In genomic region chr5:160333726-160334125, GRCh38 we compare ENCODE assay signal across 19 cellular contexts. TPM values are rescaled to one million over a fixed set of nuclear protein-coding genes. Genes with fewer than 3 reads are reported as not detected.
A peak's percentile ranks its signal among the peaks of the same experiment; 100 is the strongest.
DNase-seq lines count a peak whose midpoint lies in the region; ATAC-seq and TF ChIP-seq lines count a peak whose summit lies in the region.
"Had no signal": no experiment of that assay in that cellular context is flagged by ENCODE, and none has a peak within 500 bp of the region (broad histone marks: within the 10 kb centered on the region; RNA-seq: fewer than 3 reads in every experiment).

No MANE protein-coding gene starts in this region.

- no peak overlapping the region for H3K23ac ChIP-seq in neuronal stem cell (ENCODE audit: low read depth, low read length, poor library complexity)

- no peak overlapping the region for H3K4ac ChIP-seq in neuronal stem cell (ENCODE audit: low read length)

- no TSS peak for BruUV-seq in PC-9 (replicated peaks; lab: Mats Ljungman, UMichigan)

- no peak overlapping the region for H2BK5ac ChIP-seq in neuronal stem cell (ENCODE audit: low read length)

- H3K9ac ChIP-seq in neuronal stem cell (ENCODE audit: low read depth, low read length, poor library complexity), result no peak overlapping the region

- H2BK12ac ChIP-seq in neuronal stem cell (ENCODE audit: low read length), result no peak overlapping the region

- H3K27me3 ChIP-seq in PC-9 (ENCODE audit: insufficient read depth, low read depth), result no peaks in the 10 kb centered on the region
- no peaks in the 10 kb centered on the region for H3K27me3 ChIP-seq in neuronal stem cell (ENCODE audit: control insufficient read depth in 3 of 3, insufficient read depth in 3 of 3, low read depth in 1 of 3, low read length in 3 of 3)
- H3K27me3 ChIP-seq: brain microvascular endothelial cell had no signal

- H3K79me1 ChIP-seq in neuronal stem cell (ENCODE audit: low read depth, low read length), result no peaks in the 10 kb centered on the region

- H2AK5ac ChIP-seq in neuronal stem cell (ENCODE audit: low read depth, low read length), result no peak overlapping the region

- ATAC-seq in GM21528 (IDR thresholded peaks at IDR 0.05; ENCODE audit: low FRiP score, unreplicated experiment), result no peak

- H3K4me1 ChIP-seq in PC-9 (replicated peaks; ENCODE audit: insufficient read depth) (peaks cover 16% of the 10 kb centered on the region), neuronal stem cell (ENCODE audit: control insufficient read depth in 2 of 2, insufficient read depth in 1 of 2, low read depth in 1 of 2, low read length in 2 of 2) (no peaks in the 10 kb centered on the region)
- H3K4me1 ChIP-seq: prostate gland had no signal

- no peak overlapping the region for H3K4me3 ChIP-seq in PC-9
- H3K4me3 ChIP-seq in epithelial cell of esophagus (ENCODE audit: low read length), result no peak overlapping the region
- H3K4me3 ChIP-seq in neuronal stem cell (ENCODE audit: low read length in 2 of 2), result no peak overlapping the region
- H3K4me3 ChIP-seq in coronary artery, result no peak overlapping the region
- H3K4me3 ChIP-seq: prostate gland, thoracic aorta had no signal

- H3K9me3 ChIP-seq in PC-9 (ENCODE audit: insufficient read depth, low read depth) (no peaks in the 10 kb centered on the region), neuronal stem cell (replicated peaks in 1 of 2; ENCODE audit: control insufficient read depth in 2 of 2, insufficient read depth in 1 of 2, low read depth in 1 of 2, low read length in 2 of 2) (no peaks in the 10 kb centered on the region)
- H3K9me3 ChIP-seq: prostate gland, thoracic aorta had no signal

- no peak overlapping the region for H4K91ac ChIP-seq in neuronal stem cell (ENCODE audit: low read depth, low read length, poor library complexity)

- H3K9me2 ChIP-seq in PC-9 (ENCODE audit: insufficient read depth), result no peaks in the 10 kb centered on the region

- H3K18ac ChIP-seq in neuronal stem cell (ENCODE audit: low read length), result peak overlapping the region; percentile 42

- no peak overlapping the region for H2BK15ac ChIP-seq in neuronal stem cell (ENCODE audit: low read length)

- POLR2A ChIA-PET in PC-9 (lab: Charles Lee; ENCODE audit: unreplicated experiment), result no interaction called here

- H3K4me2 ChIP-seq in PC-9 (peak overlapping the region; percentile 22), neuronal stem cell (ENCODE audit: insufficient read depth, low read length, poor library complexity, severe bottlenecking) (no peak overlapping the region)

- H2BK120ac ChIP-seq in neuronal stem cell (ENCODE audit: low read depth, low read length), result no peak overlapping the region

- no peaks in the 10 kb centered on the region for H3K79me2 ChIP-seq in PC-9 (ENCODE audit: low read depth)

- H3K27ac ChIP-seq in PC-9 (peak overlapping the region; percentile 18), neuronal stem cell (replicated peaks; ENCODE audit: low read length) (no peak overlapping the region), coronary artery (no peak overlapping the region)
- H3K27ac ChIP-seq: brain microvascular endothelial cell, prostate gland, thoracic aorta had no signal

- H2AFZ ChIP-seq in PC-9, result no peak overlapping the region
- no peak overlapping the region for H2AFZ ChIP-seq in neuronal stem cell (ENCODE audit: low read length)

- peaks cover 6% of the 10 kb centered on the region for H3F3A ChIP-seq in PC-9 (ENCODE audit: insufficient read depth, low read depth)

- no peak overlapping the region for H4K8ac ChIP-seq in neuronal stem cell (ENCODE audit: low read depth, low read length)

- H3K14ac ChIP-seq in neuronal stem cell (ENCODE audit: low read length), result peak overlapping the region; percentile 39

- intact Hi-C loops in PC-9 (cut with micrococcal nuclease; ENCODE audit: unreplicated experiment), result no loop called here

- H3K36me3 ChIP-seq in PC-9 (ENCODE audit: low read depth) (no peaks in the 10 kb centered on the region), neuronal stem cell (replicated peaks in 1 of 2; ENCODE audit: control insufficient read depth in 2 of 2, insufficient read depth in 2 of 2, low read length in 2 of 2) (no peaks in the 10 kb centered on the region)
- H3K36me3 ChIP-seq: brain microvascular endothelial cell, prostate gland, thoracic aorta had no signal

- WGBS in neuronal stem cell (ENCODE audit: extremely low coverage in 2 of 2, insufficient read length in 2 of 2, insufficient replicate concordance in 1 of 2), 2 donors, result no CpG with 5 or more reads among the region's 3 CpGs

- H4K20me1 ChIP-seq in PC-9 (ENCODE audit: insufficient read depth), result no peaks in the 10 kb centered on the region

- DNase-seq in GM03348 (ENCODE audit: low spot score), result peak; percentile 78
- peak in 1 of 2 experiments; percentile 75 for DNase-seq in PC-9
- DNase-seq in epithelial cell of esophagus (ENCODE audit: low read depth), result peak; percentile 85
- no peak for DNase-seq in neuronal stem cell (ENCODE audit: low spot score)
- no peak for DNase-seq in Ammon's horn (ENCODE audit: low spot score)
- DNase-seq in coronary artery (ENCODE audit: low spot score), result no peak
- no peak for DNase-seq in NCI-H2227 (lab: John Stamatoyannopoulos, UW; ENCODE audit: unreplicated experiment)
- DNase-seq: activated gamma-delta T cell treated with Interleukin-2 at 50 U/mL for 16 hours; brain microvascular endothelial cell; CD4-positive, CD25-positive, alpha-beta regulatory T cell; endodermal cell; islet precursor cell; NCI-H1092 treated with DMSO at 0.1 percent for 48 hours; OCI-M1; SW 1271 had no signal

- CTCF ChIA-PET in PC-9 (lab: Charles Lee), result interaction anchor here (0.8 kb wide), 1 partner anchor 187 kb away, joined by 12 read pairs; no protein-coding TSS in a partner anchor

- TF ChIP-seq CTCF in PC-9 (conservative IDR thresholded peaks at IDR 0.05) (no peak), epithelial cell of esophagus (IDR thresholded peaks at IDR 0.05; ENCODE audit: insufficient read depth, low read depth, low read length, missing control alignments) (no peak), coronary artery (IDR thresholded peaks at IDR 0.05) (no peak)

RNA-seq across cellular contexts. Expression of gene CCNJL, which starts 21.4 kb away (rescaled TPM):
- 33.9 and 34.7 TPM in 2 replicates for total RNA-seq in PC-9 (2021)
- 21.2 TPM for polyA plus RNA-seq in neuronal stem cell (2013, experiment 1 of 2)
- 20.8 TPM for polyA plus RNA-seq in neuronal stem cell (2013, experiment 2 of 2)
- total RNA-seq: CD4-positive, CD25-positive, alpha-beta regulatory T cell had no signal
- polyA plus RNA-seq: CD4-positive, CD25-positive, alpha-beta regulatory T cell had no signal

RNA-seq across cellular contexts. Expression of gene C1QTNF2, which starts 36.7 kb away (rescaled TPM):
- total RNA-seq in PC-9 (2021), result 0.15 and 0.20 TPM in 2 replicates
- polyA plus RNA-seq in neuronal stem cell (2013, experiment 1 of 2), result 0.36 TPM
- polyA plus RNA-seq in neuronal stem cell (2013, experiment 2 of 2), result 0.37 TPM
- total RNA-seq: activated CD8-positive, alpha-beta memory T cell treated with anti-CD3 and anti-CD28 coated beads for 36 hours; CD4-positive, CD25-positive, alpha-beta regulatory T cell; endodermal cell had no signal
- polyA plus RNA-seq: CD4-positive, CD25-positive, alpha-beta regulatory T cell had no signal

Comparison
In these comparisons a context has a peak if more than half of its experiments do, and no peak if none do; other contexts are left out.
1. DNase-seq: peak in GM03348 (single experiment) and epithelial cell of esophagus (single experiment); none in neuronal stem cell (single experiment), Ammon's horn (single experiment), coronary artery (single experiment) and NCI-H2227 (single experiment).